ENCODE assay signal across 9 cellular contexts in genomic region chr1:150065184-150065871, GRCh38. TPM values are rescaled to one million over a fixed set of nuclear protein-coding genes. Genes with fewer than 3 reads are reported as not detected.
DNase-seq lines count a peak whose midpoint lies in the region; TF ChIP-seq lines count a peak whose summit lies in the region.
"Had no signal": no experiment of that assay in that cellular context is flagged by ENCODE, and none has a peak within 500 bp of the region (broad histone marks: within the 10 kb centered on the region; RNA-seq: fewer than 3 reads in every experiment).

No MANE protein-coding gene starts in this region.

- peak; percentile 8 for DNase-seq in NCI-H2107 treated with DMSO at 0.1 percent for 48 hours (lab: John Stamatoyannopoulos, UW; ENCODE audit: unreplicated experiment)
- DNase-seq in NCI-H2107 (lab: John Stamatoyannopoulos, UW) = no peak
- peak; percentile 3 for DNase-seq in epithelial cell of prostate (ENCODE audit: low read depth, low spot score)
- no peak for DNase-seq in SHP77 (lab: John Stamatoyannopoulos, UW)
- DNase-seq in NCI-H1092 (lab: John Stamatoyannopoulos, UW) = no peak
- no peak for DNase-seq in SK-N-DZ (ENCODE audit: low spot score)
- DNase-seq: stimulated activated CD4-positive, alpha-beta T cell treated with anti-CD3 and anti-CD28 coated beads, Interleukin-1b, Interleukin-23, amount 100 ng/mL, for 48 hours had no signal

- H3K9ac ChIP-seq in OCI-LY1 (ENCODE audit: low read length) = no peak overlapping the region; the same call in 1 of the 2 replicates
- peak overlapping the region in 1 of 3 donors; percentile 11 for H3K9ac ChIP-seq in skeletal muscle tissue (ENCODE audit: low read depth in 1 of 3, low read length in 3 of 3)

- H3K9me3 ChIP-seq in OCI-LY1 (ENCODE audit: low read length) (no peaks in the 10 kb centered on the region), skeletal muscle tissue (ENCODE audit: control insufficient read depth in 3 of 3, low read length in 3 of 3) (no peaks in the 10 kb centered on the region)

- no peak overlapping the region for H2AFZ ChIP-seq in OCI-LY1 (ENCODE audit: low read length)

- H3K79me2 ChIP-seq in OCI-LY1 (ENCODE audit: insufficient read depth, low read length) = no peaks in the 10 kb centered on the region

- H3K4me2 ChIP-seq in OCI-LY1 (ENCODE audit: low read length) = peak overlapping the region; percentile 94

- H3K27ac ChIP-seq in OCI-LY1 (ENCODE audit: low read depth, low read length, poor library complexity, severe bottlenecking) (no peak overlapping the region), epithelial cell of prostate (peak overlapping the region; percentile 83), skeletal muscle tissue (ENCODE audit: low read depth, low read length) (peak overlapping the region; percentile 45)

- no peaks in the 10 kb centered on the region for H3K9me2 ChIP-seq in OCI-LY1 (ENCODE audit: low read depth, low read length)

- H3K27me3 ChIP-seq in OCI-LY1 (ENCODE audit: insufficient read depth, low read length) = no peaks in the 10 kb centered on the region
- H3K27me3 ChIP-seq in skeletal muscle tissue (ENCODE audit: control insufficient read depth in 3 of 3, insufficient read depth in 3 of 3, low read length in 3 of 3) = no peaks in the 10 kb centered on the region

- peaks cover 7% of the 10 kb centered on the region; the same call in 1 of the 2 replicates for H3K36me3 ChIP-seq in OCI-LY1 (ENCODE audit: insufficient read depth, low read length)
- peaks cover 0 to 10% (median 6%) of the 10 kb centered on the region in 3 donors for H3K36me3 ChIP-seq in skeletal muscle tissue (ENCODE audit: control insufficient read depth in 3 of 3, insufficient read depth in 3 of 3, low read length in 3 of 3)

- H3K4me1 ChIP-seq in OCI-LY1 (ENCODE audit: insufficient read depth, low read length, severe bottlenecking) = peaks cover 28% of the 10 kb centered on the region
- H3K4me1 ChIP-seq in skeletal muscle tissue (ENCODE audit: control insufficient read depth in 3 of 3, insufficient read depth in 3 of 3, low read length in 3 of 3) = peaks cover 16 to 26% (median 18%) of the 10 kb centered on the region in 3 donors

- H4K20me1 ChIP-seq in OCI-LY1 (ENCODE audit: insufficient read depth, low read length) = no peaks in the 10 kb centered on the region

- 0 out of 2 replicates have a peak, but pooled peaks cover 8% of the 10 kb centered on the region for H3F3A ChIP-seq in OCI-LY1 (ENCODE audit: insufficient read depth, low read length)

- no peak for TF ChIP-seq CTCF in OCI-LY1 (IDR thresholded peaks at IDR 0.05; ENCODE audit: low read length)

- H3K4me3 ChIP-seq in OCI-LY1 (ENCODE audit: low read depth, low read length, poor library complexity, severe bottlenecking) (no peak overlapping the region), skeletal muscle tissue (ENCODE audit: low read length in 3 of 3) (no peak overlapping the region)

RNA-seq across cellular contexts. Expression of gene VPS45, which starts 2.2 kb away (rescaled TPM):
- 41.2 TPM for total RNA-seq in skeletal muscle tissue
- polyA plus RNA-seq in SK-N-DZ (2014; cell fraction: cytosol; rRNA removed) = 62.6 and 68.1 TPM in 2 replicates
- polyA plus RNA-seq in SK-N-DZ (2014; cell fraction: nucleus; rRNA removed) = 150 and 153 TPM in 2 replicates

RNA-seq across cellular contexts. Expression of gene OTUD7B, which starts 54.8 kb away (rescaled TPM):
- total RNA-seq in skeletal muscle tissue = 15.7 TPM
- 3.8 and 4.3 TPM in 2 replicates for polyA plus RNA-seq in SK-N-DZ (2014; cell fraction: cytosol; rRNA removed)
- 2.4 and 3.9 TPM in 2 replicates for polyA plus RNA-seq in SK-N-DZ (2014; cell fraction: nucleus; rRNA removed)

Comparison
In these comparisons a context has a peak if more than half of its experiments do, and no peak if none do; other contexts are left out.
1. DNase-seq: peak in NCI-H2107 treated with DMSO at 0.1 percent for 48 hours (single experiment) and epithelial cell of prostate (single experiment); none in NCI-H2107 (single experiment), SHP77 (0 of 2), NCI-H1092 (single experiment) and SK-N-DZ (single experiment).